8 cellular contexts compared by ENCODE assay signal in the genomic region with DNA sequence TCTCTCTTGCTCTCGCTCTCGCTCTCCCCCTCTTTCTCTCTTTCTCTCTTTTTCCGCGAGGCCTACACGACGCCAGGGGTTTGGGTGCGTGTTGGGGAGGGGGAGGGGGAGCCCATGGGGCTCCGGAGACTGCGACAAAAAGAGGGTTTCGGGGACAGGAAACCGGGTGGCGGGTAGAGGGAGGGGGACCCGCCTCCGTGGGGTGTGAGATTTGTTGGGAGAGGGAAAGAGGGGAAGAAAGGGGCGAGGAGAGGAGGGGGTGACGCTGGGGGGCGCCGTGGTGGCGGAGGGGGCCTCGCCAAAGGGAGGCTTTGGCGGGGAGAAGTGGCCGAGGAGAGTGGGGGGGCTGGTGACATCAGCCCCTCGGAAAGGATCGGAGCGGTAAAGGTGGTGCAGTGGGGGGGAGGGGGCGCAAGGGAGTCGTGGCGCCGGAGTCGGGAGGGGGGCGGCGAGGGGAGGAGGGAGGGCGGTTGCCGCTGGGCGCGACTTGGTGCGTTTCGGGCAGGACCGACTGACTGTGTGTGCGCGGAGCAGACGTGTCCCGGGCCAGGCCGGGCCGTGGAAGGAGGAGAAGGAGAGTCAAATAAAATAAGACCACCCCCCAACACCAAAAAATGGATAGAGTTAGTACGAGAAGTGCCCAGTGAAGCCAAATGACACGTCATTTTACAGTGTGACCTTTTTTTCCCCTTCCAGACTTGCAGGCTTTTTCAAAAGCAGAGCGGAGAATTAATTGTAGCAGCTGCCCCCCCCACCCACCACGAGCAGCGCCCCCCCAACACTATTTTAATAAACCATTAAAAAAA.
DNase-seq lines count a peak whose midpoint lies in the region; ATAC-seq and TF ChIP-seq lines count a peak whose summit lies in the region.

No MANE protein-coding gene starts in this region.

- H3K27ac ChIP-seq in muscle layer of colon (ENCODE audit: low read depth, low read length): peak overlapping the region; percentile 92

- H3K27ac Mint-ChIP-seq in stimulated activated effector memory CD8-positive, alpha-beta T cell treated with anti-CD3 and anti-CD28 coated beads, Interleukin-12 subunit alpha, Interleukin-12 subunit beta, amount 100 ng/mL, for 72 hours: peak overlapping the region; percentile 99

- H3K9ac ChIP-seq in muscle layer of colon (ENCODE audit: low read length): peak overlapping the region; percentile 90

- peak overlapping the region; percentile 90 for H3K4me3 Mint-ChIP-seq in stimulated activated effector memory CD8-positive, alpha-beta T cell treated with anti-CD3 and anti-CD28 coated beads, Interleukin-12 subunit alpha, Interleukin-12 subunit beta, amount 100 ng/mL, for 72 hours

- peaks cover 42% of the 10 kb centered on the region for H3K4me1 Mint-ChIP-seq in stimulated activated effector memory CD8-positive, alpha-beta T cell treated with anti-CD3 and anti-CD28 coated beads, Interleukin-12 subunit alpha, Interleukin-12 subunit beta, amount 100 ng/mL, for 72 hours

- H3K9me3 Mint-ChIP-seq in stimulated activated effector memory CD8-positive, alpha-beta T cell treated with anti-CD3 and anti-CD28 coated beads, Interleukin-12 subunit alpha, Interleukin-12 subunit beta, amount 100 ng/mL, for 72 hours: no peaks in the 10 kb centered on the region

- H3K4me1 ChIP-seq in muscle layer of colon (ENCODE audit: insufficient read depth, low read length): peaks cover 51% of the 10 kb centered on the region

- H3K27me3 ChIP-seq in muscle layer of colon (ENCODE audit: control insufficient read depth in 1 of 2, insufficient read depth in 2 of 2, low read length in 2 of 2): no peaks in the 10 kb centered on the region

- TF ChIP-seq POLR2A in erythroblast (IDR thresholded peaks at IDR 0.05; ENCODE audit: low read length): peak; percentile 24

- peaks cover 76% of the 10 kb centered on the region for H3K36me3 Mint-ChIP-seq in stimulated activated effector memory CD8-positive, alpha-beta T cell treated with anti-CD3 and anti-CD28 coated beads, Interleukin-12 subunit alpha, Interleukin-12 subunit beta, amount 100 ng/mL, for 72 hours

- peak overlapping the region; percentile 68 to 73 for H3K4me3 ChIP-seq in muscle layer of colon (ENCODE audit: low read depth in 1 of 2, low read length in 2 of 2)

- peak; percentile 6 for ATAC-seq in HG03521 (IDR thresholded peaks at IDR 0.05; ENCODE audit: unreplicated experiment)
- ATAC-seq in stimulated activated effector memory CD8-positive, alpha-beta T cell treated with anti-CD3 and anti-CD28 coated beads, Interleukin-12 subunit alpha, Interleukin-12 subunit beta, amount 100 ng/mL, for 72 hours: peak; percentile 14

- no peaks in the 10 kb centered on the region for H3K9me3 ChIP-seq in muscle layer of colon (ENCODE audit: low read length)

- H3K36me3 ChIP-seq in muscle layer of colon (ENCODE audit: insufficient read depth, low read length): peaks cover 9% of the 10 kb centered on the region

- DNase-seq in DMS153 treated with DMSO at 0.1 percent for 48 hours (lab: John Stamatoyannopoulos, UW; ENCODE audit: unreplicated experiment) (peak; percentile 48), NOMO-1 treated with dmso at 0.1 percent for 144 hours (lab: John Stamatoyannopoulos, UW; ENCODE audit: unreplicated experiment) (peak; percentile 41), activated T-cell treated with anti-CD3 and anti-CD28 coated beads for 48 hours (ENCODE audit: low read depth) (peak; percentile 77), erythroblast (lab: John Stamatoyannopoulos, UW) (peak; percentile 80 to 83), NCI-H128 (lab: John Stamatoyannopoulos, UW; ENCODE audit: unreplicated experiment) (no peak)
- peak; percentile 42 to 85 for DNase-seq in stimulated activated effector memory CD8-positive, alpha-beta T cell treated with anti-CD3 and anti-CD28 coated beads, Interleukin-12 subunit alpha, Interleukin-12 subunit beta, amount 100 ng/mL, for 72 hours (ENCODE audit: low spot score in 2 of 2)
